ENCODE assay signal across 8 cellular contexts in genomic region chr1:206204159-206204511, GRCh38. TPM values are rescaled to one million over a fixed set of nuclear protein-coding genes. Genes with fewer than 3 reads are reported as not detected.
A peak's percentile ranks its signal among the peaks of the same experiment; 100 is the strongest.
DNase-seq lines count a peak whose midpoint lies in the region; ATAC-seq and TF ChIP-seq lines count a peak whose summit lies in the region.
"Not testable (repeated sequence)": the region's sequence is repeated elsewhere in the genome, so short reads cannot be mapped to it uniquely, and the experiment has no call there.

No MANE protein-coding gene starts in this region.

- not testable (repeated sequence) for H2AFZ ChIP-seq in mammary epithelial cell (ENCODE audit: low read depth, low read length)

- BruUV-seq in mammary epithelial cell (replicated peaks; lab: Mats Ljungman, UMichigan) = not testable (repeated sequence)

- H3K36me3 ChIP-seq in DOHH2 (ENCODE audit: control insufficient read depth, low read length); NT2/D1 (ENCODE audit: insufficient read depth, insufficient read length, low read length); mammary epithelial cell (ENCODE audit: insufficient read depth, low read length); gastroesophageal sphincter; uterus: not testable (repeated sequence)

- TF ChIP-seq POLR2A in gastroesophageal sphincter (IDR thresholded peaks at IDR 0.05); uterus (IDR thresholded peaks at IDR 0.05): not testable (repeated sequence)

- not testable (repeated sequence) for DNase-seq in NT2/D1 (ENCODE audit: low read depth, low spot score); activated CD8-positive, alpha-beta memory T cell treated with anti-CD3 and anti-CD28 coated beads, Interleukin-2, amount 10 ng/mL, durations not matched to agents 7 days and 5 days; mammary epithelial cell; skeletal muscle cell (ENCODE audit: low read depth)
- DNase-seq in mesothelial cell of epicardium (ENCODE audit: low spot score in 2 of 2, unreplicated experiment in 2 of 2) = peak in 1 of 2 experiments; percentile 37
- peak in 1 of 2 donors; percentile 20 for DNase-seq in uterus

- WGBS in mammary epithelial cell (ENCODE audit: low coverage, missing lambda C conversion rate) = no CpG with 5 or more reads among the region's 25 CpGs
- no CpG with 5 or more reads among the region's 25 CpGs for WGBS in gastroesophageal sphincter (ENCODE audit: low coverage in 1 of 2), 2 donors

- H3K9ac ChIP-seq in NT2/D1 (ENCODE audit: insufficient read length, low read depth) = peak overlapping the region; percentile 61
- H3K9ac ChIP-seq in mammary epithelial cell (ENCODE audit: insufficient read depth, low read length) = not testable (repeated sequence)

- H3K4me1 Mint-ChIP-seq in activated CD8-positive, alpha-beta memory T cell treated with anti-CD3 and anti-CD28 coated beads, Interleukin-2, amount 10 ng/mL, durations not matched to agents 7 days and 5 days; mesothelial cell of epicardium: not testable (repeated sequence)

- in situ Hi-C loops in mammary epithelial cell (cut with MboI; ENCODE audit: low sequenced_read_pairs in 2 of 2) = not testable (repeated sequence)

- not testable (repeated sequence) for H3K79me2 ChIP-seq in DOHH2 (ENCODE audit: control insufficient read depth, low read length); mammary epithelial cell (ENCODE audit: insufficient read depth, low read length)

- ATAC-seq in activated CD8-positive, alpha-beta memory T cell treated with anti-CD3 and anti-CD28 coated beads, Interleukin-2, amount 10 ng/mL, durations not matched to agents 7 days and 5 days; gastroesophageal sphincter: not testable (repeated sequence)

- not testable (repeated sequence) for H3K27me3 Mint-ChIP-seq in activated CD8-positive, alpha-beta memory T cell treated with anti-CD3 and anti-CD28 coated beads, Interleukin-2, amount 10 ng/mL, durations not matched to agents 7 days and 5 days; mesothelial cell of epicardium (ENCODE audit: low read depth)

- dilution Hi-C loops in mammary epithelial cell (cut with HindIII; ENCODE audit: low sequenced_read_pairs) = not testable (repeated sequence)

- H3K27ac ChIP-seq in DOHH2 (ENCODE audit: low read depth, low read length); mammary epithelial cell (ENCODE audit: insufficient read depth, low read depth, low read length): not testable (repeated sequence)
- peak overlapping the region in 3 of 4 donors; percentile 71 to 78 (median 76) for H3K27ac ChIP-seq in gastroesophageal sphincter
- H3K27ac ChIP-seq in uterus = peak overlapping the region; percentile 72 to 82

- H3K4me2 ChIP-seq in DOHH2 (ENCODE audit: low read length); mammary epithelial cell (ENCODE audit: insufficient read depth, low read depth, low read length): not testable (repeated sequence)

- H3K27ac Mint-ChIP-seq in activated CD8-positive, alpha-beta memory T cell treated with anti-CD3 and anti-CD28 coated beads, Interleukin-2, amount 10 ng/mL, durations not matched to agents 7 days and 5 days; mesothelial cell of epicardium: not testable (repeated sequence)

- not testable (repeated sequence) for H3K9me3 Mint-ChIP-seq in activated CD8-positive, alpha-beta memory T cell treated with anti-CD3 and anti-CD28 coated beads, Interleukin-2, amount 10 ng/mL, durations not matched to agents 7 days and 5 days (ENCODE audit: low read depth); mesothelial cell of epicardium

- peak overlapping the region; percentile 63 for H3K4me3 Mint-ChIP-seq in activated CD8-positive, alpha-beta memory T cell treated with anti-CD3 and anti-CD28 coated beads, Interleukin-2, amount 10 ng/mL, durations not matched to agents 7 days and 5 days
- H3K4me3 Mint-ChIP-seq in mesothelial cell of epicardium = peak overlapping the region; percentile 75

- CTCF ChIA-PET in activated CD8-positive, alpha-beta memory T cell treated with anti-CD3 and anti-CD28 coated beads, Interleukin-2, amount 10 ng/mL, durations not matched to agents 7 days and 5 days (lab: Charles Lee); mammary epithelial cell (lab: Charles Lee; ENCODE audit: low non-redundant PET): not testable (repeated sequence)

- not testable (repeated sequence) for H3K9me2 ChIP-seq in DOHH2 (replicated peaks; ENCODE audit: control insufficient read depth, low read length)

- not testable (repeated sequence) for H3K36me3 Mint-ChIP-seq in activated CD8-positive, alpha-beta memory T cell treated with anti-CD3 and anti-CD28 coated beads, Interleukin-2, amount 10 ng/mL, durations not matched to agents 7 days and 5 days; mesothelial cell of epicardium

- H4K20me1 ChIP-seq in DOHH2 (ENCODE audit: control insufficient read depth, insufficient read depth, low read depth, low read length); mammary epithelial cell (ENCODE audit: insufficient read depth, low read length): not testable (repeated sequence)

- H3K4me1 ChIP-seq in DOHH2 (ENCODE audit: control insufficient read depth, low read length); NT2/D1 (ENCODE audit: insufficient read depth, insufficient read length); mammary epithelial cell (ENCODE audit: insufficient read depth, low read length); gastroesophageal sphincter; uterus: not testable (repeated sequence)

- not testable (repeated sequence) for TF ChIP-seq CTCF in DOHH2 (IDR thresholded peaks at IDR 0.05; ENCODE audit: low read depth, low read length, poor library complexity, severe bottlenecking); mammary epithelial cell (conservative IDR thresholded peaks at IDR 0.05 in 1 of 2, IDR thresholded peaks at IDR 0.05 in 1 of 2; ENCODE audit: extremely low read depth in 1 of 2, insufficient read depth in 1 of 2, low read depth in 1 of 2, low read length in 2 of 2); gastroesophageal sphincter (IDR thresholded peaks at IDR 0.05); mesothelial cell of epicardium (IDR thresholded peaks at IDR 0.05; ENCODE audit: unreplicated experiment); uterus (IDR thresholded peaks at IDR 0.05)

- not testable (repeated sequence) for TF ChIP-seq EP300 in gastroesophageal sphincter (IDR thresholded peaks at IDR 0.05)

- not testable (repeated sequence) for H3K27me3 ChIP-seq in DOHH2 (ENCODE audit: control insufficient read depth, low read length); NT2/D1 (ENCODE audit: insufficient read depth, insufficient read length); mammary epithelial cell (ENCODE audit: insufficient read depth, low read length); gastroesophageal sphincter; uterus

- not testable (repeated sequence) for H3K9me3 ChIP-seq in DOHH2 (ENCODE audit: control insufficient read depth, insufficient read depth, low read length); NT2/D1 (ENCODE audit: insufficient read depth, low read length); mammary epithelial cell (replicated peaks; ENCODE audit: insufficient read depth, low read length); gastroesophageal sphincter; uterus

- not testable (repeated sequence) for H3F3A ChIP-seq in DOHH2 (ENCODE audit: control insufficient read depth, insufficient read depth)

- intact Hi-C loops in mammary epithelial cell (cut with micrococcal nuclease); uterus (cut with DNase I; ENCODE audit: low total_unique reads): not testable (repeated sequence)

- H3K4me3 ChIP-seq in DOHH2 (ENCODE audit: low read length) = peak overlapping the region; percentile 55
- peak overlapping the region; percentile 26 for H3K4me3 ChIP-seq in NT2/D1 (ENCODE audit: insufficient read length, low read depth)
- H3K4me3 ChIP-seq in mammary epithelial cell (replicated peaks in 1 of 3; ENCODE audit: insufficient read depth in 1 of 3, low read depth in 2 of 3, low read length in 3 of 3) = peak overlapping the region in 2 of 3 experiments; percentile 44 to 47
- H3K4me3 ChIP-seq in gastroesophageal sphincter = peak overlapping the region; percentile 59 to 69
- H3K4me3 ChIP-seq in skeletal muscle cell (ENCODE audit: low read depth, low read length) = peak overlapping the region; percentile 44
- peak overlapping the region; percentile 31 to 43 for H3K4me3 ChIP-seq in uterus

RNA-seq across cellular contexts. Expression of gene SRGAP2, which starts 0.8 kb away (rescaled TPM):
- 100 to 1,000 TPM; 124 to 130 TPM for total RNA-seq in activated CD8-positive, alpha-beta memory T cell treated with anti-CD3 and anti-CD28 coated beads, Interleukin-2, amount 10 ng/mL, durations not matched to agents 7 days and 5 days
- total RNA-seq in mammary epithelial cell (10 to 100 TPM; 47.0 to 59.7 TPM), gastroesophageal sphincter (10 to 100 TPM; 19.1 to 55.8 (median 43.5) TPM), mesothelial cell of epicardium (50.7 to 54.2 TPM (median 50.9 TPM) in 3 replicates), uterus (10 to 100 TPM; 10.5 to 91.8 (median 42.6) TPM)
- 7.1 TPM for polyA plus RNA-seq in mammary epithelial cell
- 65.7 TPM for polyA minus RNA-seq in mammary epithelial cell

RNA-seq across cellular contexts. Expression of gene FAM72A, which starts 1.5 kb away (rescaled TPM):
- total RNA-seq in activated CD8-positive, alpha-beta memory T cell treated with anti-CD3 and anti-CD28 coated beads, Interleukin-2, amount 10 ng/mL, durations not matched to agents 7 days and 5 days = 10 to 100 TPM; 36.3 to 37.4 TPM
- total RNA-seq in mammary epithelial cell (1 to 10 TPM; 1.5 to 7.4 TPM), gastroesophageal sphincter (1 to 10 TPM; 1.1 to 3.1 (median 2.6) TPM), mesothelial cell of epicardium (1.7 to 2.5 TPM (median 2.0 TPM) in 3 replicates), uterus (1 to 10 TPM in 1 of 4 donors, under 1 TPM in 1, not detected in 2; 0.29 to 2.7 TPM)
- 5.2 TPM for polyA plus RNA-seq in mammary epithelial cell
- polyA minus RNA-seq in mammary epithelial cell = 3.2 TPM

Comparison
In these comparisons a context has a peak if more than half of its experiments do, and no peak if none do; other contexts are left out.
1. RNA of gene FAM72A, which starts 1.5 kb away (total RNA-seq): 36.3 to 37.4 TPM in activated CD8-positive, alpha-beta memory T cell treated with anti-CD3 and anti-CD28 coated beads, Interleukin-2, amount 10 ng/mL, durations not matched to agents 7 days and 5 days; 1.5 to 7.4 TPM in mammary epithelial cell, 1.1 to 3.1 TPM in gastroesophageal sphincter, 1.7 to 2.5 TPM in mesothelial cell of epicardium and 0.29 to 2.7 TPM in uterus; every median in the first group is over 4 times any median in the second.
2. Peak in every context shown above with its lines, with median percentiles within 50 percentile points of each other: H3K4me3 ChIP-seq.